ENCODE assay signal across 13 cellular contexts in genomic region chr4:26015133-26015651, GRCh38.
DNase-seq lines count a peak whose midpoint lies in the region; TF ChIP-seq lines count a peak whose summit lies in the region.
"Had no signal": no experiment of that assay in that cellular context is flagged by ENCODE, and none has a peak within 500 bp of the region (broad histone marks: within the 10 kb centered on the region; RNA-seq: fewer than 3 reads in every experiment).

No MANE protein-coding gene starts in this region.

- CTCF ChIA-PET in OCI-LY7 (lab: Charles Lee; ENCODE audit: unreplicated experiment), result no interaction called here

- H3K4me1 ChIP-seq in osteoblast (ENCODE audit: insufficient read depth, low read length) (peaks cover 41% of the 10 kb centered on the region), OCI-LY7 (ENCODE audit: insufficient read depth, low read length, poor library complexity, severe bottlenecking) (no peaks in the 10 kb centered on the region)

- H4K20me1 ChIP-seq in osteoblast (ENCODE audit: insufficient read depth, low read length) (no peaks in the 10 kb centered on the region), OCI-LY7 (ENCODE audit: insufficient read depth, low read length) (no peaks in the 10 kb centered on the region)

- intact Hi-C loops in OCI-LY7 (cut with micrococcal nuclease; ENCODE audit: unreplicated experiment), result no loop called here

- TF ChIP-seq CTCF in AG10803 (conservative IDR thresholded peaks at IDR 0.05; ENCODE audit: low read length), result peak; percentile 10; the same call in 1 of the 2 replicates
- TF ChIP-seq CTCF in osteoblast (IDR thresholded peaks at IDR 0.05; ENCODE audit: extremely low read depth, low read depth, low read length), result no peak
- no peak for TF ChIP-seq CTCF in OCI-LY7 (conservative IDR thresholded peaks at IDR 0.05; ENCODE audit: low read length)
- TF ChIP-seq CTCF in GM10266 (IDR thresholded peaks at IDR 0.05; ENCODE audit: control insufficient read depth, insufficient read depth, low read depth, missing control alignments), result no peak

- H3K36me3 ChIP-seq in osteoblast (ENCODE audit: insufficient read depth, low read length), result no peaks in the 10 kb centered on the region
- H3K36me3 ChIP-seq in OCI-LY7 (ENCODE audit: insufficient read depth, low read length), result no peaks in the 10 kb centered on the region

- H3K27ac ChIP-seq in osteoblast (ENCODE audit: low read depth, low read length) (peak overlapping the region; percentile 99), OCI-LY7 (ENCODE audit: low read depth, low read length, poor library complexity, severe bottlenecking) (no peak overlapping the region)
- H3K27ac ChIP-seq: SK-N-MC had no signal

- no peak overlapping the region for H3K4me3 ChIP-seq in AG10803 (ENCODE audit: low read length)
- H3K4me3 ChIP-seq in osteoblast (ENCODE audit: insufficient read depth, low read length), result no peak overlapping the region
- no peak overlapping the region for H3K4me3 ChIP-seq in OCI-LY7 (ENCODE audit: low read depth, low read length, poor library complexity, severe bottlenecking)
- H3K4me3 ChIP-seq: SK-N-MC had no signal

- H3K27me3 ChIP-seq in osteoblast (ENCODE audit: insufficient read depth, low read length), result no peaks in the 10 kb centered on the region

- H3K9me3 ChIP-seq in osteoblast (ENCODE audit: low read depth, low read length), result no peaks in the 10 kb centered on the region
- no peaks in the 10 kb centered on the region for H3K9me3 ChIP-seq in OCI-LY7 (ENCODE audit: low read length)

- DNase-seq in AG10803 (ENCODE audit: low read depth), result peak; percentile 100
- peak; percentile 97 for DNase-seq in RPMI7951 (ENCODE audit: low read depth)
- peak; percentile 99 for DNase-seq in fibroblast of peridontal ligament (ENCODE audit: extremely low read depth)
- peak; percentile 89 for DNase-seq in osteoblast (ENCODE audit: insufficient read length, low spot score, missing footprints)
- DNase-seq in NCI-H510A (lab: John Stamatoyannopoulos, UW), result no peak
- no peak for DNase-seq in OCI-LY7 (ENCODE audit: low spot score)
- no peak for DNase-seq in GM10266 (ENCODE audit: extremely low spot score)
- no peak for DNase-seq in superior temporal gyrus (ENCODE audit: extremely low spot score)
- DNase-seq: activated CD4-positive, alpha-beta memory T cell treated with anti-CD3 and anti-CD28 coated beads, Interleukin-2, amount 10 ng/mL, durations not matched to agents 7 days and 5 days; KG1; NCI-H526 treated with DMSO at 0.1 percent for 48 hours; stimulated activated naive CD4-positive, alpha-beta T cell had no signal

- no TSS peak for BruUV-seq in OCI-LY7 (replicated peaks; lab: Mats Ljungman, UMichigan)

- H3K79me2 ChIP-seq in osteoblast (ENCODE audit: insufficient read depth, low read length) (no peaks in the 10 kb centered on the region), OCI-LY7 (ENCODE audit: insufficient read depth, low read depth, low read length) (no peaks in the 10 kb centered on the region)

- H3K4me2 ChIP-seq in osteoblast (ENCODE audit: insufficient read depth, low read length) (peak overlapping the region; percentile 40), OCI-LY7 (ENCODE audit: low read length) (no peak overlapping the region)

- H2AFZ ChIP-seq in osteoblast (ENCODE audit: low read length) (no peak overlapping the region), OCI-LY7 (ENCODE audit: low read length) (no peak overlapping the region)

- POLR2A ChIA-PET in OCI-LY7 (lab: Charles Lee), result no interaction called here

- H3K9me2 ChIP-seq in OCI-LY7 (ENCODE audit: insufficient read depth, low read length), result no peaks in the 10 kb centered on the region

Comparison
In these comparisons a context has a peak if more than half of its experiments do, and no peak if none do; other contexts are left out.
1. DNase-seq: peak in AG10803 (single experiment), RPMI7951 (single experiment), fibroblast of peridontal ligament (single experiment) and osteoblast (single experiment); none in NCI-H510A (single experiment), OCI-LY7 (single experiment), GM10266 (single experiment) and superior temporal gyrus (single experiment).